8 cellular contexts compared by ENCODE assay signal in the genomic region with DNA sequence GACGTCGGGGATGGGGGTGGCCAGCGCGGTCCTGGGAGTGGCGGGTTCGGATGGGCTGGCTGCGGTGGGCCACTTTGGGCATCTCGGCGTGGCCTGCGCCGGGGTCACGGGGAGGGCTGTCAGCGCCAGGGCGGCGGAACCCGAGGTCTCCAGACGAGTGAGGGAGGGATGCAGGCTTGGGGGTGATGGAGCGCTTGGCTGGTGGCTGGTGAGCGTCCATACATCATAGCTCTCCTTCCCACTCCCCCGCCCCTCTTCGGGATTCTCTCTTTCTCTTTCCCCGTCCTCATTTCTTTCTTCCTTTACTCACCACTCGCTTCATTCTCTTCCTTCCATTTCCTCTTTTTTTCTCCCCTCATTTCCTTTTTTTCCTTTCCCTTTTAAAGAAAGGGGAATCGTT.
A peak's percentile ranks its signal among the peaks of the same experiment; 100 is the strongest.
DNase-seq lines count a peak whose midpoint lies in the region; ATAC-seq and TF ChIP-seq lines count a peak whose summit lies in the region.

No MANE protein-coding gene starts in this region.

- peak; percentile 40 for DNase-seq in SK-MEL-5 (ENCODE audit: low read depth, low spot score)
- no peak for DNase-seq in foreskin keratinocyte
- DNase-seq in A172 (ENCODE audit: low spot score) = no peak
- no peak for DNase-seq in OCI-LY7 (ENCODE audit: low spot score)
- DNase-seq in KG1 (lab: John Stamatoyannopoulos, UW) = no peak
- no peak for DNase-seq in OCI-M1 (lab: John Stamatoyannopoulos, UW)

- H3K27ac ChIP-seq in foreskin keratinocyte = no peak overlapping the region
- no peak overlapping the region for H3K27ac ChIP-seq in rectal smooth muscle tissue (ENCODE audit: low read depth, low read length)
- no peak overlapping the region for H3K27ac ChIP-seq in OCI-LY7 (ENCODE audit: low read depth, low read length, poor library complexity, severe bottlenecking)

- no peak overlapping the region for H2AFZ ChIP-seq in OCI-LY7 (ENCODE audit: low read length)

- H3K9me3 ChIP-seq in OCI-LY7 (ENCODE audit: low read length) = no peaks in the 10 kb centered on the region

- H3K4me2 ChIP-seq in OCI-LY7 (ENCODE audit: low read length) = no peak overlapping the region; the same call in 1 of the 2 replicates

- intact Hi-C loops in OCI-LY7 (cut with micrococcal nuclease; ENCODE audit: unreplicated experiment) = no loop called here

- no peaks in the 10 kb centered on the region for H3K79me2 ChIP-seq in OCI-LY7 (ENCODE audit: insufficient read depth, low read depth, low read length)

- BruUV-seq in OCI-LY7 (replicated peaks; lab: Mats Ljungman, UMichigan) = no TSS peak

- POLR2A ChIA-PET in OCI-LY7 (lab: Charles Lee) = interaction anchor here (0.6 kb wide), 1 partner anchor 129 kb away, joined by 3 read pairs; no protein-coding TSS in a partner anchor

- CTCF ChIA-PET in OCI-LY7 (lab: Charles Lee; ENCODE audit: unreplicated experiment) = no interaction called here

- H3K27me3 ChIP-seq in foreskin keratinocyte (no peaks in the 10 kb centered on the region), rectal smooth muscle tissue (ENCODE audit: control insufficient read depth, insufficient read depth, low read length) (no peaks in the 10 kb centered on the region)

- H3K9me2 ChIP-seq in OCI-LY7 (ENCODE audit: insufficient read depth, low read length) = no peaks in the 10 kb centered on the region

- TF ChIP-seq CTCF in foreskin keratinocyte (conservative IDR thresholded peaks at IDR 0.05) = no peak
- TF ChIP-seq CTCF in OCI-LY7 (conservative IDR thresholded peaks at IDR 0.05; ENCODE audit: low read length) = no peak

- H3K36me3 ChIP-seq in rectal smooth muscle tissue (ENCODE audit: control insufficient read depth, insufficient read depth, low read length) = no peaks in the 10 kb centered on the region
- no peaks in the 10 kb centered on the region for H3K36me3 ChIP-seq in OCI-LY7 (ENCODE audit: insufficient read depth, low read length)

- peaks cover 10% of the 10 kb centered on the region for H3K4me1 ChIP-seq in foreskin keratinocyte
- H3K4me1 ChIP-seq in rectal smooth muscle tissue (ENCODE audit: control insufficient read depth, insufficient read depth, low read length) = peaks cover 3% of the 10 kb centered on the region
- no peaks in the 10 kb centered on the region for H3K4me1 ChIP-seq in OCI-LY7 (ENCODE audit: insufficient read depth, low read length, poor library complexity, severe bottlenecking)

- H3K9ac ChIP-seq in rectal smooth muscle tissue (ENCODE audit: low read length) = no peak overlapping the region

- H3K4me3 ChIP-seq in GM08714 (ENCODE audit: low read length) (peak overlapping the region; percentile 46; the same call in 1 of the 2 replicates), rectal smooth muscle tissue (ENCODE audit: low read length) (peak overlapping the region; percentile 38), OCI-LY7 (ENCODE audit: low read depth, low read length, poor library complexity, severe bottlenecking) (no peak overlapping the region)

- in situ Hi-C loops in SK-MEL-5 (cut with HindIII; ENCODE audit: low pct_unique_long_range_greater_than_20kb, low sequenced_read_pairs) = no loop called here

- peak; percentile 10 for ATAC-seq in foreskin keratinocyte

- H4K20me1 ChIP-seq in OCI-LY7 (ENCODE audit: insufficient read depth, low read length) = no peaks in the 10 kb centered on the region
